In the genomic region with DNA sequence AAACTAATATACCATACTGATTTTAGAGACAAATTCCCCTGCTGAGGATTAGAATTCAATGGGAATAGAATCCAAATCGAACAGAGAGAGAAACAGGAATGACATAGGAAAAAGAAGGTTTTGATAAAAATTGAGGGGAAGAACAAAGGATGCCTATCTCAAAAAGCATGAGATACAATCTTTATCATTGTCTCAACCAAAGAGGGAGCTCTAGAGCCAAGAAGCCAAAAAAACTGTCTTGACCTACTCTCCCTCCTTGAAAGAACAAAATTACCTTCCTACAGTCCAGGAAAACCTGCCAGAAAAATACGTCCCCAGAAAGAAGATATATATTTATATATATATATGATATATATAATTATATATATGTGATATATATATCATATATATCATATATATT, we compare ENCODE assay signal across 14 cellular contexts. TPM values are rescaled to one million over a fixed set of nuclear protein-coding genes. Genes with fewer than 3 reads are reported as not detected.
DNase-seq lines count a peak whose midpoint lies in the region; ATAC-seq and TF ChIP-seq lines count a peak whose summit lies in the region.
"Had no signal": no experiment of that assay in that cellular context is flagged by ENCODE, and none has a peak within 500 bp of the region (broad histone marks: within the 10 kb centered on the region; RNA-seq: fewer than 3 reads in every experiment).

No MANE protein-coding gene starts in this region.

- H3K27ac Mint-ChIP-seq in nephron progenitor cell = no peak overlapping the region
- H3K27ac Mint-ChIP-seq: CD8-positive, alpha-beta memory T cell; memory B cell; progenitor cell of endocrine pancreas had no signal

- TF ChIP-seq CTCF in NB4 (IDR thresholded peaks at IDR 0.05; ENCODE audit: low read depth, low read length) (peak; percentile 27), epithelial cell of proximal tubule (conservative IDR thresholded peaks at IDR 0.05; ENCODE audit: low read depth, low read length) (peak; percentile 20), nephron progenitor cell (IDR thresholded peaks at IDR 0.05) (no peak)

- ATAC-seq in GM21717 (IDR thresholded peaks at IDR 0.05; ENCODE audit: unreplicated experiment) (peak; percentile 35), GM21447 (IDR thresholded peaks at IDR 0.05; ENCODE audit: unreplicated experiment) (no peak), GM19324 (IDR thresholded peaks at IDR 0.05; ENCODE audit: low FRiP score, unreplicated experiment) (no peak), GM18861 (IDR thresholded peaks at IDR 0.05; ENCODE audit: unreplicated experiment) (no peak)

- peaks cover 22% of the 10 kb centered on the region for H3K4me1 Mint-ChIP-seq in nephron progenitor cell

- peaks cover 17% of the 10 kb centered on the region for H3K9me3 Mint-ChIP-seq in nephron progenitor cell
- H3K9me3 Mint-ChIP-seq: CD8-positive, alpha-beta memory T cell; memory B cell had no signal

- no peak overlapping the region for H3K4me3 Mint-ChIP-seq in nephron progenitor cell
- H3K4me3 Mint-ChIP-seq: CD8-positive, alpha-beta memory T cell; memory B cell had no signal

- H3K27me3 Mint-ChIP-seq in nephron progenitor cell (ENCODE audit: low read depth, poor library complexity) = no peaks in the 10 kb centered on the region
- H3K27me3 Mint-ChIP-seq: progenitor cell of endocrine pancreas had no signal

- TF ChIP-seq POLR2A in NB4 (IDR thresholded peaks at IDR 0.05; ENCODE audit: extremely low read depth, insufficient read length) = no peak

- peaks cover 14% of the 10 kb centered on the region for H3K36me3 Mint-ChIP-seq in nephron progenitor cell (ENCODE audit: low read depth)
- H3K36me3 Mint-ChIP-seq: CD8-positive, alpha-beta memory T cell; memory B cell had no signal

- no peak overlapping the region for H3K4me3 ChIP-seq in NB4 (ENCODE audit: low read depth, low read length)
- no peak overlapping the region for H3K4me3 ChIP-seq in epithelial cell of proximal tubule (ENCODE audit: low read depth, low read length)
- H3K4me3 ChIP-seq: stomach had no signal

- DNase-seq in GM03348 (ENCODE audit: low spot score) = peak; percentile 2
- DNase-seq in NB4 (ENCODE audit: low read depth) = peak; percentile 12
- no peak for DNase-seq in epithelial cell of proximal tubule (ENCODE audit: low read depth)
- DNase-seq in nephron progenitor cell = no peak
- DNase-seq: CD8-positive, alpha-beta memory T cell; NCI-H1436 treated with DMSO at 0.1 percent for 48 hours; stimulated activated CD4-positive, alpha-beta T cell treated with anti-CD3 and anti-CD28 coated beads, Interleukin-2, amount 100 ng/mL, for 48 hours; stomach had no signal

RNA-seq across cellular contexts. Expression of a gene that starts 39.2 kb away (rescaled TPM):
- 3.7 and 5.1 TPM in 2 replicates for total RNA-seq in epithelial cell of proximal tubule

Comparison
In these comparisons a context has a peak if more than half of its experiments do, and no peak if none do; other contexts are left out.
1. DNase-seq: peak in GM03348 (single experiment) and NB4 (single experiment); none in epithelial cell of proximal tubule (single experiment) and nephron progenitor cell (single experiment).